18 cellular contexts compared by ENCODE assay signal in the genomic region with DNA sequence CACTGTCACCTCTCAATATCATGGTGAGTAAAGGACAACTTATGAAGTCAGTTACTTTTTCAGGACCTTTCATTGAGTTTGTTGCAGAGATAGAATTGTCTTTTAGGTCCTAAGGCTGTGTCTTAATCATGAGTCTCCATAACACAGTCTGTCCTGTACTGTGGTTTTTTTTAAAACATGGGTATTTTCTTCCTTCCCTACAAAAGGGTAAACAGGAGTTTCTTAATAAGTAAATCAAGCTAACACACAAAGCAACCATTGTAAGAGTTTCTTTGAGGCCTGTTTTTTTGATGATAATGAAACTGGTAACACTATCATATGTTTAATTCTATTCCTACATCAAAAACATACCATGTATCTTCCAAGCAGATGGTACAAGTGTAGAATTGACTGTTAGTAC.
DNase-seq lines count a peak whose midpoint lies in the region; FAIRE-seq and TF ChIP-seq lines count a peak whose summit lies in the region.
"Had no signal": no experiment of that assay in that cellular context is flagged by ENCODE, and none has a peak within 500 bp of the region (broad histone marks: within the 10 kb centered on the region; RNA-seq: fewer than 3 reads in every experiment).

No MANE protein-coding gene starts in this region.

- H3K79me2 ChIP-seq in Karpas-422 (ENCODE audit: low read length) = peaks cover 82% of the 10 kb centered on the region

- H3K4me1 ChIP-seq in Karpas-422 (ENCODE audit: low read length) (peaks cover 63% of the 10 kb centered on the region), tibial nerve (peaks cover 0 to 29% (median 9%) of the 10 kb centered on the region in 4 donors)

- no peak for TF ChIP-seq CTCF in D721Med (IDR thresholded peaks at IDR 0.05; ENCODE audit: insufficient read depth, missing control alignments)
- no peak for TF ChIP-seq CTCF in tibial nerve (IDR thresholded peaks at IDR 0.05)

- FAIRE-seq in D721Med (lab: Jason Lieb, UNC) (peak; percentile 35), GM19239 (lab: Jason Lieb, UNC) (no peak)
- FAIRE-seq: GM12891 had no signal

- H3K36me3 ChIP-seq in Karpas-422 (ENCODE audit: insufficient read depth, low read length) (peaks cover 22% of the 10 kb centered on the region), tibial nerve (no peaks in the 10 kb centered on the region)

- H3K4me3 ChIP-seq in Karpas-422 (ENCODE audit: low read length) = no peak overlapping the region
- H3K4me3 ChIP-seq in tibial nerve = no peak overlapping the region
- H3K4me3 ChIP-seq: BLaER1 treated with 17β-estradiol and CSF1 and Interleukin-3, amounts not matched to agents 10 nM and 100 nM had no signal

- H2AFZ ChIP-seq in Karpas-422 (ENCODE audit: low read length) = no peak overlapping the region

- peak overlapping the region; percentile 91 for H3K27ac ChIP-seq in Karpas-422 (ENCODE audit: low read length)
- no peak overlapping the region for H3K27ac ChIP-seq in tibial nerve
- H3K27ac ChIP-seq: BLaER1 treated with 17β-estradiol and CSF1 and Interleukin-3, amounts not matched to agents 10 nM and 100 nM; C4-2B had no signal

- TF ChIP-seq POLR2A in erythroblast (IDR thresholded peaks at IDR 0.05; ENCODE audit: low read length) (no peak), tibial nerve (IDR thresholded peaks at IDR 0.05) (no peak)

- no peaks in the 10 kb centered on the region for H3K9me3 ChIP-seq in Karpas-422 (ENCODE audit: low read length)
- H3K9me3 ChIP-seq in tibial nerve = peaks cover 0 to 6% (median 0%) of the 10 kb centered on the region in 4 donors

- TF ChIP-seq EP300 in tibial nerve (IDR thresholded peaks at IDR 0.05) = no peak

- DNase-seq in COLO829 (ENCODE audit: low spot score) = peak; percentile 24
- DNase-seq in D721Med (ENCODE audit: insufficient read length, low spot score) = no peak
- no peak for DNase-seq in Karpas-422
- DNase-seq in foreskin melanocyte = peak; percentile 90
- no peak for DNase-seq in GM19239 (ENCODE audit: insufficient read length, low spot score)
- DNase-seq in erythroblast (lab: John Stamatoyannopoulos, UW) = no peak
- DNase-seq in tibial nerve (ENCODE audit: low spot score in 2 of 2) = no peak
- DNase-seq: 8988T; ACHN; AML-193; CD4-positive, alpha-beta T cell; CD8-positive, alpha-beta T cell; COR-L47; DMS79 treated with DMSO at 0.1 percent for 48 hours; GF-D8 had no signal

- no peaks in the 10 kb centered on the region for H3K27me3 ChIP-seq in Karpas-422 (ENCODE audit: low read length)
- H3K27me3 ChIP-seq in tibial nerve = no peaks in the 10 kb centered on the region
- H3K27me3 ChIP-seq: BLaER1 treated with 17β-estradiol and CSF1 and Interleukin-3, amounts not matched to agents 10 nM and 100 nM had no signal

- peak overlapping the region; percentile 23 for H3K4me2 ChIP-seq in Karpas-422 (ENCODE audit: low read depth, low read length, poor library complexity, severe bottlenecking)
- H3K4me2 ChIP-seq: BLaER1 treated with 17β-estradiol and CSF1 and Interleukin-3, amounts not matched to agents 10 nM and 100 nM had no signal

- no peaks in the 10 kb centered on the region for H3K9me2 ChIP-seq in Karpas-422 (replicated peaks; ENCODE audit: insufficient read depth, low read length)

- 0 out of 2 replicates have a peak overlapping the region, but pooled peaks have one; percentile 9 for H3K9ac ChIP-seq in Karpas-422 (ENCODE audit: low read length)
- H3K9ac ChIP-seq: BLaER1 treated with 17β-estradiol and CSF1 and Interleukin-3, amounts not matched to agents 10 nM and 100 nM had no signal

- H4K20me1 ChIP-seq in Karpas-422 (ENCODE audit: insufficient read depth, low read depth, low read length) = no peaks in the 10 kb centered on the region
- H4K20me1 ChIP-seq: BLaER1 treated with 17β-estradiol and CSF1 and Interleukin-3, amounts not matched to agents 10 nM and 100 nM had no signal

Comparison
In these comparisons a context has a peak if more than half of its experiments do, and no peak if none do; other contexts are left out.
1. DNase-seq: peak in COLO829 (single experiment) and foreskin melanocyte (single experiment); none in D721Med (single experiment), Karpas-422 (single experiment), GM19239 (single experiment), erythroblast (0 of 2) and tibial nerve (0 of 2).